Comparison of ENCODE assay signal across 30 cellular contexts in genomic region chr7:22639400-22639799, GRCh38.
"Had no signal": no experiment of that assay in that cellular context is flagged by ENCODE, and none has a peak within 500 bp of the region (broad histone marks: within the 10 kb centered on the region; RNA-seq: fewer than 3 reads in every experiment).

No MANE protein-coding gene starts in this region.

- H3K4me1 ChIP-seq: breast epithelium, colonic mucosa, gastrocnemius medialis, pancreas, prostate gland, stomach, suprapubic skin, tibial artery had no signal

- DNase-seq: activated CD4-positive, alpha-beta memory T cell treated with anti-CD3 and anti-CD28 coated beads for 36 hours; activated CD4-positive, alpha-beta T cell treated with anti-CD3 and anti-CD28 coated beads for 4 hours; activated gamma-delta T cell treated with Interleukin-2 at 50 U/mL for 16 hours; activated naive CD4-positive, alpha-beta T cell treated with anti-CD3 and anti-CD28 coated beads, Interleukin-2, amount 50 U/mL, for 16 hours; activated T-cell treated with anti-CD3 and anti-CD28 coated beads, Interleukin-2, amount 50 U/mL, for 4 hours; amygdala; colonic mucosa; effector memory CD8-positive, alpha-beta T cell; gastrocnemius medialis; glutamatergic neuron; islet precursor cell; left ventricle myocardium inferior; mesendoderm; mucosa of descending colon; nephron progenitor cell; pancreas; retina; stimulated activated CD4-positive, alpha-beta T cell treated with anti-CD3 and anti-CD28 coated beads, Interleukin-12 subunit alpha, Interleukin-12 subunit beta, amount 100 ng/mL, for 4 hours; stimulated activated CD4-positive, alpha-beta T cell treated with anti-CD3 and anti-CD28 coated beads, Interleukin-4, amount 100 ng/mL, for 24 hours; stomach; tibial artery; upper lobe of right lung had no signal

- H3K9me3 ChIP-seq: colonic mucosa, neutrophil, pancreas, prostate gland had no signal

- H3K4me3 ChIP-seq: breast epithelium, colonic mucosa, gastrocnemius medialis, left ventricle myocardium inferior, lung, mucosa of descending colon, pancreas, prostate gland, skin epidermis, stomach, suprapubic skin, tibial artery, upper lobe of right lung had no signal

- H3K36me3 ChIP-seq: breast epithelium, colonic mucosa, gastrocnemius medialis, left ventricle myocardium inferior, neutrophil, pancreas, prostate gland, stomach, suprapubic skin, tibial artery, upper lobe of right lung had no signal

- FAIRE-seq: endothelial cell of umbilical vein, pancreas had no signal

- H3K27me3 ChIP-seq: breast epithelium, colonic mucosa, gastrocnemius medialis, neutrophil, pancreas, stomach, suprapubic skin, tibial artery, upper lobe of right lung had no signal

- ATAC-seq: effector memory CD8-positive, alpha-beta T cell; gastrocnemius medialis; mucosa of descending colon; pancreas; sciatic nerve; upper lobe of right lung had no signal

- H3K27ac ChIP-seq: breast epithelium, colonic mucosa, gastrocnemius medialis, left ventricle myocardium inferior, neutrophil, pancreas, prostate gland, skin epidermis, stomach, suprapubic skin, tibial artery, upper lobe of right lung had no signal
